ENCODE assay signal across 8 cellular contexts in the genomic region with DNA sequence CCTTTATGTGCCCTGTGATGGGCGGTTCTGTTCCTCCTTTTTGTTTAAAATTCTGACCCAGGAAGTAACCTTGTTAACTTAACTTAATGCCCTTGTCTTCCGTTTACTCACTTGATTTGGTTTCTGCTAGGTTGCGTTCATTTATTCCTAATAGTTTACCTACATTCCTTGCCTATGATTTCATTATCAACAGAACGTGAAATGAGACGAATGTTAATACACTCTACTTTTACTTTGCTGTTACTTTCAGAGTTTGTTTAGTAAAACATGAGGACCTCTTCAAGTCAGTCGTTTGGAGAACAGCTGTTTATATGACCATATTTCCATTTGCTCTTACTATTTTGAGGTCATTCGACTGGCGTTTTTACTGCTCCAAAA. TPM values are rescaled to one million over a fixed set of nuclear protein-coding genes. Genes with fewer than 3 reads are reported as not detected.
DNase-seq lines count a peak whose midpoint lies in the region; ATAC-seq and TF ChIP-seq lines count a peak whose summit lies in the region.

No MANE protein-coding gene starts in this region.

- H3K4me1 ChIP-seq in tibial artery: peaks cover 0 to 24% (median 17%) of the 10 kb centered on the region in 4 donors

- H3K36me3 Mint-ChIP-seq in activated T-cell treated with anti-CD3 and anti-CD28 coated beads, Interleukin-2, amount 50 U/mL, for 4 hours (ENCODE audit: insufficient read depth): peaks cover under 1% of the 10 kb centered on the region
- peaks cover 13% of the 10 kb centered on the region for H3K36me3 Mint-ChIP-seq in activated naive CD8-positive, alpha-beta T cell treated with anti-CD3 and anti-CD28 coated beads, Interleukin-2, amount 50 U/mL, for 24 hours (ENCODE audit: low read depth)

- H3K27ac Mint-ChIP-seq in activated naive CD8-positive, alpha-beta T cell treated with anti-CD3 and anti-CD28 coated beads, Interleukin-2, amount 50 U/mL, for 24 hours: peak overlapping the region; percentile 89

- peaks cover 37% of the 10 kb centered on the region for H3K4me1 Mint-ChIP-seq in activated T-cell treated with anti-CD3 and anti-CD28 coated beads, Interleukin-2, amount 50 U/mL, for 4 hours (ENCODE audit: low read depth)
- H3K4me1 Mint-ChIP-seq in activated naive CD8-positive, alpha-beta T cell treated with anti-CD3 and anti-CD28 coated beads, Interleukin-2, amount 50 U/mL, for 24 hours: peaks cover 20% of the 10 kb centered on the region

- intact Hi-C loops in tibial artery (cut with DNase I; ENCODE audit: low total_unique reads): loop anchor here (2.0 to 10.0 kb wide), 2 partner anchors 45 to 733 kb away; partner anchors contain the start of genes FAM210A and RNMT

- DNase-seq in activated T-cell treated with anti-CD3 and anti-CD28 coated beads, Interleukin-2, amount 50 U/mL, for 4 hours: no peak
- DNase-seq in activated T-cell treated with anti-CD3 and anti-CD28 coated beads for 4 hours (no peak), tibial artery (no peak), GM10266 (ENCODE audit: extremely low spot score) (no peak), SW480 (ENCODE audit: low spot score) (no peak)
- DNase-seq in activated naive CD8-positive, alpha-beta T cell treated with anti-CD3 and anti-CD28 coated beads, Interleukin-2, amount 50 U/mL, for 24 hours: no peak

- TF ChIP-seq CTCF in tibial artery (IDR thresholded peaks at IDR 0.05) (no peak), GM10266 (IDR thresholded peaks at IDR 0.05; ENCODE audit: control insufficient read depth, insufficient read depth, low read depth, missing control alignments) (no peak)

- H3K9me3 Mint-ChIP-seq in activated T-cell treated with anti-CD3 and anti-CD28 coated beads, Interleukin-2, amount 50 U/mL, for 4 hours: no peaks in the 10 kb centered on the region
- no peaks in the 10 kb centered on the region for H3K9me3 Mint-ChIP-seq in activated naive CD8-positive, alpha-beta T cell treated with anti-CD3 and anti-CD28 coated beads, Interleukin-2, amount 50 U/mL, for 24 hours

- no peaks in the 10 kb centered on the region for H3K27me3 Mint-ChIP-seq in activated T-cell treated with anti-CD3 and anti-CD28 coated beads, Interleukin-2, amount 50 U/mL, for 4 hours (ENCODE audit: low read depth)
- H3K27me3 Mint-ChIP-seq in activated naive CD8-positive, alpha-beta T cell treated with anti-CD3 and anti-CD28 coated beads, Interleukin-2, amount 50 U/mL, for 24 hours: peaks cover 3% of the 10 kb centered on the region

- peak overlapping the region; percentile 97 for H3K4me3 Mint-ChIP-seq in activated T-cell treated with anti-CD3 and anti-CD28 coated beads, Interleukin-2, amount 50 U/mL, for 4 hours
- peak overlapping the region; percentile 89 for H3K4me3 Mint-ChIP-seq in activated naive CD8-positive, alpha-beta T cell treated with anti-CD3 and anti-CD28 coated beads, Interleukin-2, amount 50 U/mL, for 24 hours

- peak overlapping the region; percentile 81 to 90 for H3K4me3 ChIP-seq in tibial artery

- no peaks in the 10 kb centered on the region for H3K27me3 ChIP-seq in layer of hippocampus (ENCODE audit: control insufficient read depth, insufficient read depth, low read length)
- H3K27me3 ChIP-seq in tibial artery: no peaks in the 10 kb centered on the region

- no peak for ATAC-seq in activated T-cell treated with anti-CD3 and anti-CD28 coated beads, Interleukin-2, amount 50 U/mL, for 4 hours
- no peak for ATAC-seq in activated naive CD8-positive, alpha-beta T cell treated with anti-CD3 and anti-CD28 coated beads, Interleukin-2, amount 50 U/mL, for 24 hours
- ATAC-seq in GM18873 (IDR thresholded peaks at IDR 0.05; ENCODE audit: low FRiP score, unreplicated experiment): no peak

- no peaks in the 10 kb centered on the region for H3K36me3 ChIP-seq in tibial artery

- H3K9me3 ChIP-seq in tibial artery: no peaks in the 10 kb centered on the region

- H3K27ac ChIP-seq in layer of hippocampus (ENCODE audit: low read depth, low read length) (peak overlapping the region; percentile 89), tibial artery (peak overlapping the region; percentile 79 to 82)

RNA-seq across cellular contexts. Expression of gene CEP192, which starts 0.7 kb away (rescaled TPM):
- 10 to 100 TPM; 13.1 to 14.7 (median 14.6) TPM for total RNA-seq in activated T-cell treated with anti-CD3 and anti-CD28 coated beads, Interleukin-2, amount 50 U/mL, for 4 hours

RNA-seq across cellular contexts. Expression of gene SEH1L, which starts 44.0 kb away (rescaled TPM):
- 100 to 1,000 TPM; 160 to 179 (median 174) TPM for total RNA-seq in activated T-cell treated with anti-CD3 and anti-CD28 coated beads, Interleukin-2, amount 50 U/mL, for 4 hours
